ENCODE assay signal across 8 cellular contexts in genomic region chr2:70554338-70554892, GRCh38. TPM values are rescaled to one million over a fixed set of nuclear protein-coding genes. Genes with fewer than 3 reads are reported as not detected.
DNase-seq lines count a peak whose midpoint lies in the region; ATAC-seq and TF ChIP-seq lines count a peak whose summit lies in the region.

No MANE protein-coding gene starts in this region.

- H3K4me3 ChIP-seq in muscle layer of colon (ENCODE audit: low read depth in 1 of 2, low read length in 2 of 2) = peak overlapping the region; percentile 45 to 55

- peak overlapping the region; percentile 73 for H3K4me3 Mint-ChIP-seq in stimulated activated naive CD8-positive, alpha-beta T cell treated with anti-CD3 and anti-CD28 coated beads, Interleukin-15, Interleukin-2, amounts not matched to agents 100 ng/mL and 50 ng/mL, for 24 hours
- H3K4me3 Mint-ChIP-seq in chondrocyte (ENCODE audit: unreplicated experiment) = peak overlapping the region; percentile 56

- H3K36me3 ChIP-seq in muscle layer of colon (ENCODE audit: insufficient read depth, low read length) = no peaks in the 10 kb centered on the region

- no peak overlapping the region for H3K27ac ChIP-seq in muscle layer of colon (ENCODE audit: low read depth, low read length)

- H3K4me1 ChIP-seq in muscle layer of colon (ENCODE audit: insufficient read depth, low read length) = peaks cover 5% of the 10 kb centered on the region

- peaks cover 27% of the 10 kb centered on the region for H3K4me1 Mint-ChIP-seq in stimulated activated naive CD8-positive, alpha-beta T cell treated with anti-CD3 and anti-CD28 coated beads, Interleukin-15, Interleukin-2, amounts not matched to agents 100 ng/mL and 50 ng/mL, for 24 hours (ENCODE audit: low read depth)
- H3K4me1 Mint-ChIP-seq in chondrocyte (ENCODE audit: low read depth) = peaks cover 12% of the 10 kb centered on the region

- TF ChIP-seq CTCF in chondrocyte (IDR thresholded peaks at IDR 0.05) = peak; percentile 4

- DNase-seq in stimulated activated naive CD8-positive, alpha-beta T cell treated with anti-CD3 and anti-CD28 coated beads, Interleukin-15, Interleukin-2, amounts not matched to agents 100 U/mL and 50 U/mL, for 24 hours = no peak
- DNase-seq in chondrocyte (ENCODE audit: low spot score) (no peak), RKO (ENCODE audit: low spot score) (no peak), NCI-H1092 treated with DMSO at 0.1 percent for 48 hours (lab: John Stamatoyannopoulos, UW) (no peak), DMS79 treated with DMSO at 0.1 percent for 48 hours (lab: John Stamatoyannopoulos, UW) (no peak)

- no peaks in the 10 kb centered on the region for H3K9me3 ChIP-seq in muscle layer of colon (ENCODE audit: low read length)

- peaks cover 35% of the 10 kb centered on the region for H3K27me3 Mint-ChIP-seq in stimulated activated naive CD8-positive, alpha-beta T cell treated with anti-CD3 and anti-CD28 coated beads, Interleukin-15, Interleukin-2, amounts not matched to agents 100 ng/mL and 50 ng/mL, for 24 hours
- H3K27me3 Mint-ChIP-seq in chondrocyte (ENCODE audit: low read depth) = peaks cover 58% of the 10 kb centered on the region

- no peak overlapping the region for H3K9ac ChIP-seq in muscle layer of colon (ENCODE audit: low read length)

- H3K27me3 ChIP-seq in muscle layer of colon (ENCODE audit: control insufficient read depth in 1 of 2, insufficient read depth in 2 of 2, low read length in 2 of 2) = peaks cover 19 to 27% of the 10 kb centered on the region in 2 donors

- H3K9me3 Mint-ChIP-seq in stimulated activated naive CD8-positive, alpha-beta T cell treated with anti-CD3 and anti-CD28 coated beads, Interleukin-15, Interleukin-2, amounts not matched to agents 100 ng/mL and 50 ng/mL, for 24 hours = no peaks in the 10 kb centered on the region
- no peaks in the 10 kb centered on the region for H3K9me3 Mint-ChIP-seq in chondrocyte (ENCODE audit: low read depth)

- no peak for ATAC-seq in stimulated activated naive CD8-positive, alpha-beta T cell treated with anti-CD3 and anti-CD28 coated beads, Interleukin-15, Interleukin-2, amounts not matched to agents 100 U/mL and 50 U/mL, for 24 hours
- ATAC-seq in GM21423 (IDR thresholded peaks at IDR 0.05; ENCODE audit: unreplicated experiment) = no peak

- no peaks in the 10 kb centered on the region for H3K36me3 Mint-ChIP-seq in stimulated activated naive CD8-positive, alpha-beta T cell treated with anti-CD3 and anti-CD28 coated beads, Interleukin-15, Interleukin-2, amounts not matched to agents 100 ng/mL and 50 ng/mL, for 24 hours (ENCODE audit: low read depth)
- H3K36me3 Mint-ChIP-seq in chondrocyte (ENCODE audit: low read depth) = no peaks in the 10 kb centered on the region

- H3K27ac Mint-ChIP-seq in stimulated activated naive CD8-positive, alpha-beta T cell treated with anti-CD3 and anti-CD28 coated beads, Interleukin-15, Interleukin-2, amounts not matched to agents 100 ng/mL and 50 ng/mL, for 24 hours = no peak overlapping the region
- no peak overlapping the region for H3K27ac Mint-ChIP-seq in chondrocyte (ENCODE audit: unreplicated experiment)

RNA-seq across cellular contexts. Expression of gene TGFA, which starts 0.8 kb away (rescaled TPM):
- total RNA-seq in chondrocyte = 0.21 to 0.25 TPM in 2 of 3 replicates, not detected in the other
